8 cellular contexts compared by ENCODE assay signal in genomic region chr19:37719927-37720265, GRCh38. TPM values are rescaled to one million over a fixed set of nuclear protein-coding genes. Genes with fewer than 3 reads are reported as not detected.
DNase-seq lines count a peak whose midpoint lies in the region; ATAC-seq, FAIRE-seq and TF ChIP-seq lines count a peak whose summit lies in the region.

No MANE protein-coding gene starts in this region.

- peak overlapping the region; percentile 84 for H3K4me2 ChIP-seq in keratinocyte (ENCODE audit: control insufficient read depth, extremely low read depth, insufficient read depth, low read depth, low read length)

- peak overlapping the region in 2 of 3 experiments; percentile 81 to 82 for H3K4me3 ChIP-seq in keratinocyte (ENCODE audit: control insufficient read depth in 2 of 3, extremely low read depth in 1 of 3, insufficient read depth in 2 of 3, low read depth in 1 of 3, low read length in 3 of 3)

- dilution Hi-C loops in keratinocyte (cut with MboI; ENCODE audit: extremely low pct_ligation_motif_present, low sequenced_read_pairs): no loop called here

- peaks cover 20% of the 10 kb centered on the region for H3K79me2 ChIP-seq in keratinocyte (ENCODE audit: control insufficient read depth, insufficient read depth, low read length)

- no peaks in the 10 kb centered on the region for H4K20me1 ChIP-seq in keratinocyte (ENCODE audit: control insufficient read depth, extremely low read depth, insufficient read depth, low read length)

- no peak for FAIRE-seq in keratinocyte (lab: Jason Lieb, UNC)

- H3K9me1 ChIP-seq in keratinocyte (ENCODE audit: control insufficient read depth, extremely low read depth, insufficient read depth, low read length): no peaks in the 10 kb centered on the region

- H3K27ac ChIP-seq in keratinocyte (ENCODE audit: control insufficient read depth, insufficient read depth, low read length): no peak overlapping the region
- H3K27ac ChIP-seq in substantia nigra (ENCODE audit: low read depth, low read length, poor library complexity, severe bottlenecking): peak overlapping the region; percentile 85

- H3K36me3 Mint-ChIP-seq in activated naive CD4-positive, alpha-beta T cell treated with anti-CD3 and anti-CD28 coated beads, Interleukin-2, amount 50 U/mL, for 72 hours: peaks cover 19 to 33% of the 10 kb centered on the region in 2 donors

- DNase-seq in SKM-1 treated with dmso at 0.1 percent for 144 hours (lab: John Stamatoyannopoulos, UW; ENCODE audit: unreplicated experiment) (peak; percentile 34), SKM-1 (lab: John Stamatoyannopoulos, UW; ENCODE audit: unreplicated experiment) (no peak), keratinocyte (ENCODE audit: low read depth, low spot score) (no peak), substantia nigra (lab: John Stamatoyannopoulos, UW) (no peak), NCI-H1048 (lab: John Stamatoyannopoulos, UW) (no peak), inferior parietal cortex (ENCODE audit: extremely low spot score) (no peak)
- DNase-seq in activated naive CD4-positive, alpha-beta T cell treated with anti-CD3 and anti-CD28 coated beads, Interleukin-2, amount 50 U/mL, for 72 hours (ENCODE audit: low spot score in 2 of 2): no peak
- DNase-seq in stimulated activated CD8-positive, alpha-beta memory T cell treated with anti-CD3 and anti-CD28 coated beads, Interleukin-4, amount 100 ng/mL, for 48 hours: no peak

- H3K27me3 ChIP-seq in keratinocyte (ENCODE audit: control insufficient read depth, extremely low read depth, insufficient read depth, low read length): no peaks in the 10 kb centered on the region

- no peak overlapping the region for H3K9ac ChIP-seq in keratinocyte (ENCODE audit: control insufficient read depth, extremely low read depth, insufficient read depth, low read length)

- no peak for ATAC-seq in activated naive CD4-positive, alpha-beta T cell treated with anti-CD3 and anti-CD28 coated beads, Interleukin-2, amount 50 U/mL, for 72 hours

- peak overlapping the region; percentile 84 to 95 for H3K27ac Mint-ChIP-seq in activated naive CD4-positive, alpha-beta T cell treated with anti-CD3 and anti-CD28 coated beads, Interleukin-2, amount 50 U/mL, for 72 hours

- H3K4me1 ChIP-seq in keratinocyte (ENCODE audit: control insufficient read depth, extremely low read depth, insufficient read depth, low read length): no peaks in the 10 kb centered on the region

- no peaks in the 10 kb centered on the region for H3K9me3 ChIP-seq in keratinocyte (ENCODE audit: control insufficient read depth, low read depth, low read length)

- H3K9me3 Mint-ChIP-seq in activated naive CD4-positive, alpha-beta T cell treated with anti-CD3 and anti-CD28 coated beads, Interleukin-2, amount 50 U/mL, for 72 hours: peaks cover 0 to 17% of the 10 kb centered on the region in 2 donors

- TF ChIP-seq CTCF in keratinocyte (optimal IDR thresholded peaks at IDR 0.05 in 1 of 3, IDR thresholded peaks at IDR 0.05 in 1 of 3, conservative IDR thresholded peaks at IDR 0.05 in 1 of 3; ENCODE audit: extremely low read depth in 1 of 3, insufficient read depth in 2 of 3, low read length in 3 of 3): no peak

- H2AFZ ChIP-seq in keratinocyte (ENCODE audit: control insufficient read depth, low read length): peak overlapping the region; percentile 93

- peaks cover 0 to 2% of the 10 kb centered on the region in 2 experiments for H3K36me3 ChIP-seq in keratinocyte (ENCODE audit: control insufficient read depth in 2 of 2, extremely low read depth in 1 of 2, insufficient read depth in 2 of 2, low read length in 2 of 2)

RNA-seq across cellular contexts. Expression of gene ZNF607, which starts 0.3 kb away (rescaled TPM):
- 10 to 100 TPM in 1 of 2 donors, 1 to 10 TPM in 1; 5.7 to 13.1 TPM for total RNA-seq in activated naive CD4-positive, alpha-beta T cell treated with anti-CD3 and anti-CD28 coated beads, Interleukin-2, amount 50 U/mL, for 72 hours
- 4.5 to 6.1 TPM (median 5.4 TPM) in 3 replicates for polyA plus RNA-seq in keratinocyte
- 3.7 TPM for polyA plus RNA-seq in keratinocyte (2011; ENCODE audit: low read depth)
- 1.8 and 2.7 TPM in 2 replicates for polyA plus RNA-seq in keratinocyte (2011; cell fraction: cytosol; rRNA removed)
- 11.4 and 12.3 TPM in 2 replicates for polyA plus RNA-seq in keratinocyte (2011; cell fraction: nucleus; rRNA removed)
- polyA plus RNA-seq in keratinocyte (2012; ENCODE audit: low replicate concordance): 4.6 and 5.1 TPM in 2 replicates
- 3.1 to 9.4 TPM (median 8.4 TPM) in 3 replicates for polyA minus RNA-seq in keratinocyte
- 3.8 TPM for polyA minus RNA-seq in keratinocyte (2011; cell fraction: cytosol; rRNA and poly(A)+ RNA removed)
- 7.3 and 11.4 TPM in 2 replicates for polyA minus RNA-seq in keratinocyte (2011; cell fraction: nucleus; rRNA and poly(A)+ RNA removed)

RNA-seq across cellular contexts. Expression of gene ZNF573, which starts 59.5 kb away (rescaled TPM):
- total RNA-seq in activated naive CD4-positive, alpha-beta T cell treated with anti-CD3 and anti-CD28 coated beads, Interleukin-2, amount 50 U/mL, for 72 hours: 1 to 10 TPM; 8.2 to 8.9 TPM
- 2.4 to 5.2 TPM (median 3.5 TPM) in 3 replicates for polyA plus RNA-seq in keratinocyte
- polyA plus RNA-seq in keratinocyte (2011; ENCODE audit: low read depth): 1.5 TPM
- polyA plus RNA-seq in keratinocyte (2011; cell fraction: cytosol; rRNA removed): 0.91 and 1.8 TPM in 2 replicates
- 3.8 and 5.1 TPM in 2 replicates for polyA plus RNA-seq in keratinocyte (2011; cell fraction: nucleus; rRNA removed)
- polyA plus RNA-seq in keratinocyte (2012; ENCODE audit: low replicate concordance): 1.7 and 3.2 TPM in 2 replicates
- polyA minus RNA-seq in keratinocyte: 0.69 to 5.5 TPM (median 4.2 TPM) in 3 replicates
- polyA minus RNA-seq in keratinocyte (2011; cell fraction: cytosol; rRNA and poly(A)+ RNA removed): 1.5 TPM
- polyA minus RNA-seq in keratinocyte (2011; cell fraction: nucleus; rRNA and poly(A)+ RNA removed): 10.8 and 11.9 TPM in 2 replicates
